In the genomic region with DNA sequence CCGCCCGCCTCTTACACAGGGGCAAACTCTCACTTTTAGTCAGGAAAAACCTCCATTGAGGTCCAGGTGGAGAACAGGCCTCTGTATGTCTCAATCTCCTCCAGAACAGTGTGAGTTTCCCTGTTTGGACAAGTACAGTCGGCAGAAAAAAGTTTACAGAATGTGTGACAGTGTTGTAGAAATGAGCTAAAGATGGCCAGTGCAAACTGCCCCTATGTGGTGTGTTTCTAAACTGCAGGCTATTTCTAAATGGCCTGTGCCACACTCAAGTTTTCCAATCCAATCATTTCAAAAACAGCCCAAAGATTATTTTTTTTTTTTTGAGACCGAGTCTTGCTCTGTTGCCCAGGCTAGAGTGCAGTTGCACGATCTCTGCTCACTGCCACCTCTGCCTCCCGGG, we compare ENCODE assay signal across 6 cellular contexts.
DNase-seq lines count a peak whose midpoint lies in the region; ATAC-seq, FAIRE-seq and TF ChIP-seq lines count a peak whose summit lies in the region.
"Not testable (repeated sequence)": the region's sequence is repeated elsewhere in the genome, so short reads cannot be mapped to it uniquely, and the experiment has no call there.

No MANE protein-coding gene starts in this region.

- intact Hi-C loops in Panc1 (cut with micrococcal nuclease; ENCODE audit: unreplicated experiment); K562 (cut with micrococcal nuclease); right lobe of liver (cut with DNase I): not testable (repeated sequence)

- 0 out of 2 replicates have a peak, but pooled peaks have one; percentile 6 for TF ChIP-seq CTCF in Panc1 (IDR thresholded peaks at IDR 0.05)
- TF ChIP-seq CTCF in K562 (IDR thresholded peaks at IDR 0.05 in 2 of 3, conservative IDR thresholded peaks at IDR 0.05 in 1 of 3; ENCODE audit: insufficient read depth in 2 of 3, low read depth in 1 of 3, low read length in 3 of 3); right lobe of liver (IDR thresholded peaks at IDR 0.05): not testable (repeated sequence)

- ATAC-seq in Panc1: not testable (repeated sequence)
- peak; percentile 61 for ATAC-seq in K562
- peak; percentile 60 for ATAC-seq in left lobe of liver
- ATAC-seq in right lobe of liver: peak in 3 of 4 donors; percentile 45 to 61 (median 45)
- ATAC-seq in stimulated activated naive B cell treated with anti-CD40 and anti-IgM and Interleukin-4, amounts not matched to agents 10 μg/mL and 1 μg/mL and 100 μg/mL, for 72 hours (replicated peaks): peak; percentile 33 to 45

- H3K27me3 Mint-ChIP-seq in stimulated activated naive B cell treated with anti-CD40 and anti-IgM and Interleukin-4, amounts not matched to agents 10 μg/mL and 1 μg/mL and 100 μg/mL, for 72 hours: not testable (repeated sequence)

- FAIRE-seq in GM12891 (lab: Jason Lieb, UNC) (peak; percentile 43), K562 (lab: Jason Lieb, UNC) (peak; percentile 49)

- H3K27ac ChIP-seq in Panc1 (ENCODE audit: low read length); K562 (ENCODE audit: extremely low read depth, low read depth, low read length); right lobe of liver: not testable (repeated sequence)

- not testable (repeated sequence) for H2AFZ ChIP-seq in K562 (ENCODE audit: low read depth, low read length)

- not testable (repeated sequence) for H3K36me3 ChIP-seq in Panc1 (ENCODE audit: control insufficient read depth, insufficient read depth, low read length); K562 (ENCODE audit: control insufficient read depth, insufficient read depth, low read length); right lobe of liver

- not testable (repeated sequence) for H3K36me3 Mint-ChIP-seq in stimulated activated naive B cell treated with anti-CD40 and anti-IgM and Interleukin-4, amounts not matched to agents 10 μg/mL and 1 μg/mL and 100 μg/mL, for 72 hours

- H3K79me2 ChIP-seq in K562 (ENCODE audit: control insufficient read depth, insufficient read depth, low read length): not testable (repeated sequence)

- not testable (repeated sequence) for DNase-seq in GM12891 (ENCODE audit: insufficient read length, low spot score); Panc1 (ENCODE audit: low read depth, low spot score); K562 (ENCODE audit: extremely low read depth in 1 of 4, low spot score in 3 of 4); left lobe of liver (ENCODE audit: low spot score); right lobe of liver; stimulated activated naive B cell treated with anti-CD40 and anti-IgM and Interleukin-4, amounts not matched to agents 10 μg/mL and 1 μg/mL and 100 μg/mL, for 72 hours

- H3K27ac Mint-ChIP-seq in stimulated activated naive B cell treated with anti-CD40 and anti-IgM and Interleukin-4, amounts not matched to agents 10 μg/mL and 1 μg/mL and 100 μg/mL, for 72 hours: not testable (repeated sequence)

- TF ChIP-seq POLR2A in GM12891 (IDR thresholded peaks at IDR 0.05; ENCODE audit: low read depth, low read length); K562 (conservative IDR thresholded peaks at IDR 0.05); right lobe of liver (IDR thresholded peaks at IDR 0.05): not testable (repeated sequence)

- POLR2A ChIA-PET in Panc1 (lab: Charles Lee); K562 (lab: Yijun Ruan, JAX): not testable (repeated sequence)

- H3K4me3 ChIP-seq in Panc1 (ENCODE audit: low read depth in 2 of 2, low read length in 2 of 2); K562; right lobe of liver: not testable (repeated sequence)

- CTCF ChIA-PET in Panc1 (lab: Charles Lee); K562 (lab: Yijun Ruan, JAX; ENCODE audit: low intra/inter-chr PET ratio): not testable (repeated sequence)

- not testable (repeated sequence) for TF ChIP-seq RAD21 in K562 (CRISPR knock-in tag; conservative IDR thresholded peaks at IDR 0.05 in 1 of 2, IDR thresholded peaks at IDR 0.05 in 1 of 2)

- WGBS in K562 (ENCODE audit: insufficient coverage, low coverage, missing lambda C conversion rate): no CpG with 5 or more reads among the region's 6 CpGs
- WGBS in right lobe of liver (ENCODE audit: insufficient coverage, low coverage, low lambda C conversion rate, missing lambda C conversion rate): no CpG with 5 or more reads among the region's 6 CpGs

- not testable (repeated sequence) for H3K4me2 ChIP-seq in K562 (ENCODE audit: insufficient read depth, low read length)

- H3K9me1 ChIP-seq in K562 (ENCODE audit: control insufficient read depth, insufficient read depth, low read length): not testable (repeated sequence)

- not testable (repeated sequence) for H3K4me1 Mint-ChIP-seq in stimulated activated naive B cell treated with anti-CD40 and anti-IgM and Interleukin-4, amounts not matched to agents 10 μg/mL and 1 μg/mL and 100 μg/mL, for 72 hours

- not testable (repeated sequence) for H3K9me3 Mint-ChIP-seq in stimulated activated naive B cell treated with anti-CD40 and anti-IgM and Interleukin-4, amounts not matched to agents 10 μg/mL and 1 μg/mL and 100 μg/mL, for 72 hours

- H3K4me1 ChIP-seq in Panc1 (ENCODE audit: control insufficient read depth, insufficient read depth, low read length); K562 (replicated peaks in 1 of 2; ENCODE audit: control insufficient read depth in 2 of 2, insufficient read depth in 2 of 2, low read length in 2 of 2); right lobe of liver: not testable (repeated sequence)

- H3K9ac ChIP-seq in K562 (ENCODE audit: insufficient read depth in 1 of 2, low read depth in 2 of 2, low read length in 2 of 2): not testable (repeated sequence)

- in situ Hi-C loops in Panc1 (cut with HindIII; ENCODE audit: low pct_unique_long_range_greater_than_20kb, low sequenced_read_pairs); K562 (cut with MboI): not testable (repeated sequence)

- not testable (repeated sequence) for H3K4me3 Mint-ChIP-seq in stimulated activated naive B cell treated with anti-CD40 and anti-IgM and Interleukin-4, amounts not matched to agents 10 μg/mL and 1 μg/mL and 100 μg/mL, for 72 hours

- H3K9me3 ChIP-seq in Panc1 (ENCODE audit: control insufficient read depth, insufficient read depth, low read depth, low read length); K562 (replicated peaks; ENCODE audit: control insufficient read depth, insufficient read depth, low read depth, low read length); right lobe of liver: not testable (repeated sequence)

- BruUV-seq in Panc1 (replicated peaks; lab: Mats Ljungman, UMichigan); K562 (replicated peaks; lab: Mats Ljungman, UMichigan): not testable (repeated sequence)

- not testable (repeated sequence) for H4K20me1 ChIP-seq in K562 (replicated peaks; ENCODE audit: control insufficient read depth, insufficient read depth, low read length)

- not testable (repeated sequence) for TF ChIP-seq EP300 in K562 (IDR thresholded peaks at IDR 0.05; ENCODE audit: low read length)

- H3K27me3 ChIP-seq in Panc1 (ENCODE audit: control insufficient read depth, insufficient read depth, low read length); K562 (ENCODE audit: control insufficient read depth in 2 of 2, insufficient read depth in 2 of 2, low read length in 2 of 2); right lobe of liver: not testable (repeated sequence)
